ENCODE assay signal across 8 cellular contexts in the genomic region with DNA sequence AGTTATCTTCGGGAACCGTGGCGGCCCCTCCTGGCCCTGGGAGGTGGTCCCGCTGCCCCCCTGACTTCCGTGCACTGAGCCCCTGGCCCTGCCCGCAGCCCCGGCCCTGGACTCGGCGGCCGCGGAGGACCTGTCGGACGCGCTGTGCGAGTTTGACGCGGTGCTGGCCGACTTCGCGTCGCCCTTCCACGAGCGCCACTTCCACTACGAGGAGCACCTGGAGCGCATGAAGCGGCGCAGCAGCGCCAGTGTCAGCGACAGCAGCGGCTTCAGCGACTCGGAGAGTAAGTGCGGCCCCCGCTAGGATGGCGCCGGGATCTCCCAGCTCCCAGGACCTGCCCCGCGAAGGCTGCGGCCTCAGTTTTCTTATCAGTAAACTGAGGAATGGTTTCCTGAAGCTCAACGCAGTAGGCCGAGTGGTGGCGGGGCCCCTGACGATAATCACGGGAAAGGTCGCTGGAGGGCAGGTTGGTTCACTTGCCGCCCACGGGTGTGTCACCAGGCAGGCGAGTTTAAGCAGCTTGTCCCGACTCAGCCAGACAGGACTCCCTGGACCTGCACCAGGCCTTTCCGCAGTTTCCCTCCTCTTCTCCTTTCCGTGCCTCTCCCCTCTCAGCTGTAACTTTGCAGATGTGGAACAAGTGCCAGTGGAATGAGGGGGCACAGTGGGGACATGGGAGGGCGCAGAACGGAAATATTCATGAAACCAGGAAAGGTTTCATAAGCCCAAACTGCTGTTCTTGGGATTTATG. TPM values are rescaled to one million over a fixed set of nuclear protein-coding genes. Genes with fewer than 3 reads are reported as not detected.
DNase-seq lines count a peak whose midpoint lies in the region; ATAC-seq and TF ChIP-seq lines count a peak whose summit lies in the region.

No MANE protein-coding gene starts in this region.

- peak; percentile 79 for DNase-seq in activated CD4-positive, alpha-beta T cell treated with anti-CD3 and anti-CD28 coated beads for 36 hours
- peak in 5 of 10 donors; percentile 31 to 67 (median 61) for DNase-seq in dorsolateral prefrontal cortex
- DNase-seq in lung microvascular endothelial cell (ENCODE audit: low read depth in 2 of 2), result peak; percentile 41 to 56
- peak; percentile 19 to 47 for DNase-seq in stimulated activated CD8-positive, alpha-beta memory T cell treated with anti-CD3 and anti-CD28 coated beads, Interleukin-15, amount 100 ng/mL, for 48 hours (ENCODE audit: low read depth in 2 of 2)
- no peak for DNase-seq in putamen (ENCODE audit: low spot score)
- DNase-seq in kidney glomerular epithelial cell (lab: John Stamatoyannopoulos, UW), result no peak

- H3K4me1 Mint-ChIP-seq in activated CD4-positive, alpha-beta T cell treated with anti-CD3 and anti-CD28 coated beads for 36 hours, result peaks cover 43% of the 10 kb centered on the region

- no peaks in the 10 kb centered on the region for H3K27me3 Mint-ChIP-seq in activated CD4-positive, alpha-beta T cell treated with anti-CD3 and anti-CD28 coated beads for 36 hours

- H3K36me3 Mint-ChIP-seq in activated CD4-positive, alpha-beta T cell treated with anti-CD3 and anti-CD28 coated beads for 36 hours (ENCODE audit: low read depth), result peaks cover 42% of the 10 kb centered on the region

- H3K4me3 ChIP-seq in dorsolateral prefrontal cortex, result peak overlapping the region; percentile 52 to 98 (median 86)

- CTCF ChIA-PET in activated CD4-positive, alpha-beta T cell treated with anti-CD3 and anti-CD28 coated beads for 36 hours (lab: Charles Lee), result interaction anchor here (0.6 to 3.1 kb wide), 17 partner anchors 12 to 699 kb away, joined by 3 to 32 read pairs (median 5); no protein-coding TSS in a partner anchor

- intact Hi-C loops in activated CD4-positive, alpha-beta T cell treated with anti-CD3 and anti-CD28 coated beads for 36 hours (cut with DNase I, micrococcal nuclease), result loop anchor here (2.0 to 5.0 kb wide), 10 partner anchors 94 to 1039 kb away; a partner anchor contains a TSS
- intact Hi-C loops in dorsolateral prefrontal cortex (cut with DNase I), result loop anchor here (2.0 to 10.0 kb wide), 7 partner anchors 74 to 586 kb away; a partner anchor contains a TSS

- H3K27me3 ChIP-seq in dorsolateral prefrontal cortex, result peaks cover 0 to 6% (median 0%) of the 10 kb centered on the region in 45 donors

- TF ChIP-seq CTCF in dorsolateral prefrontal cortex (IDR thresholded peaks at IDR 0.05 in 54 of 56, conservative IDR thresholded peaks at IDR 0.05 in 2 of 56; ENCODE audit: low read depth in 1 of 56, partially characterized antibody in 56 of 56), result no peak

- peak overlapping the region; percentile 97 for H3K27ac Mint-ChIP-seq in activated CD4-positive, alpha-beta T cell treated with anti-CD3 and anti-CD28 coated beads for 36 hours

- peak; percentile 32 for ATAC-seq in GM18867 (IDR thresholded peaks at IDR 0.05; ENCODE audit: unreplicated experiment)
- ATAC-seq in HG03442 (IDR thresholded peaks at IDR 0.05; ENCODE audit: unreplicated experiment), result peak; percentile 16
- no peak for ATAC-seq in activated CD4-positive, alpha-beta T cell treated with anti-CD3 and anti-CD28 coated beads for 36 hours

- peaks cover 8% of the 10 kb centered on the region for H3K9me3 Mint-ChIP-seq in activated CD4-positive, alpha-beta T cell treated with anti-CD3 and anti-CD28 coated beads for 36 hours (ENCODE audit: low read depth)

- H3K27ac ChIP-seq in dorsolateral prefrontal cortex, result peak overlapping the region; percentile 16 to 96 (median 91)

- POLR2A ChIA-PET in activated CD4-positive, alpha-beta T cell treated with anti-CD3 and anti-CD28 coated beads for 36 hours (lab: Charles Lee), result interaction anchor here (0.8 to 2.0 kb wide), 7 partner anchors 9 to 90 kb away, joined by 3 to 8 read pairs (median 4); no protein-coding TSS in a partner anchor

- peak overlapping the region; percentile 82 for H3K4me3 Mint-ChIP-seq in activated CD4-positive, alpha-beta T cell treated with anti-CD3 and anti-CD28 coated beads for 36 hours

RNA-seq across cellular contexts. Expression of a gene that starts 1.0 kb away (rescaled TPM):
- total RNA-seq in activated CD4-positive, alpha-beta T cell treated with anti-CD3 and anti-CD28 coated beads for 36 hours, result 100 to 1,000 TPM; 134 to 146 TPM
- total RNA-seq in dorsolateral prefrontal cortex, result 100 to 1,000 TPM in 88 of 120 experiments, 10 to 100 TPM in 32; 33.3 to 301 (median 127) TPM
- total RNA-seq in lung microvascular endothelial cell, result 27.6 and 144 TPM in 2 replicates

Comparison
In these comparisons a context has a peak if more than half of its experiments do, and no peak if none do; other contexts are left out.
1. DNase-seq: peak in activated CD4-positive, alpha-beta T cell treated with anti-CD3 and anti-CD28 coated beads for 36 hours (single experiment), lung microvascular endothelial cell (2 of 2) and stimulated activated CD8-positive, alpha-beta memory T cell treated with anti-CD3 and anti-CD28 coated beads, Interleukin-15, amount 100 ng/mL, for 48 hours (2 of 2); none in putamen (single experiment) and kidney glomerular epithelial cell (single experiment).